ENCODE assay signal across 2 cellular contexts in genomic region chr4:113945906-113946305, GRCh38.
TF ChIP-seq lines count a peak whose summit lies in the region.

No MANE protein-coding gene starts in this region.

TF ChIP-seq in endothelial cell of umbilical vein, 7 proteins besides CTCF, POLR2A, EP300 and RAD21:
- TF ChIP-seq, protein P1, sequence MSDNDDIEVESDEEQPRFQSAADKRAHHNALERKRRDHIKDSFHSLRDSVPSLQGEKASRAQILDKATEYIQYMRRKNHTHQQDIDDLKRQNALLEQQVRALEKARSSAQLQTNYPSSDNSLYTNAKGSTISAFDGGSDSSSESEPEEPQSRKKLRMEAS (IDR thresholded peaks at IDR 0.05; ENCODE audit: insufficient read depth, insufficient read length), result no peak
- TF ChIP-seq FOS (IDR thresholded peaks at IDR 0.05; ENCODE audit: borderline replicate concordance, insufficient read depth, low read length), result peak; percentile 54

TF ChIP-seq in HepG2, 621 proteins besides CTCF, POLR2A, EP300 and RAD21:
- TF ChIP-seq ZNF34 (CRISPR knock-in tag; IDR thresholded peaks at IDR 0.05; ENCODE audit: borderline replicate concordance), result no peak
- TF ChIP-seq TAF1 (CRISPR knock-in tag; IDR thresholded peaks at IDR 0.05), result no peak
- no peak for TF ChIP-seq CHCHD3 (CRISPR knock-in tag; IDR thresholded peaks at IDR 0.05)
- TF ChIP-seq RCOR2 (CRISPR knock-in tag; IDR thresholded peaks at IDR 0.05), result no peak
- TF ChIP-seq ZMYM4 (CRISPR knock-in tag; IDR thresholded peaks at IDR 0.05), result no peak
- no peak for TF ChIP-seq ATF7-NPFF (CRISPR knock-in tag; IDR thresholded peaks at IDR 0.05; ENCODE audit: low read depth)
- TF ChIP-seq RFX3 (CRISPR knock-in tag; IDR thresholded peaks at IDR 0.05), result no peak
- no peak for TF ChIP-seq KDM2A (CRISPR knock-in tag; IDR thresholded peaks at IDR 0.05; ENCODE audit: borderline replicate concordance, low read depth)
- TF ChIP-seq ZNF883 (CRISPR knock-in tag; IDR thresholded peaks at IDR 0.05; ENCODE audit: not compliant biosample characterization), result no peak
TF ChIP-seq in HepG2: peak in this region for 0.
